Comparison of ENCODE assay signal across 8 cellular contexts in the genomic region with DNA sequence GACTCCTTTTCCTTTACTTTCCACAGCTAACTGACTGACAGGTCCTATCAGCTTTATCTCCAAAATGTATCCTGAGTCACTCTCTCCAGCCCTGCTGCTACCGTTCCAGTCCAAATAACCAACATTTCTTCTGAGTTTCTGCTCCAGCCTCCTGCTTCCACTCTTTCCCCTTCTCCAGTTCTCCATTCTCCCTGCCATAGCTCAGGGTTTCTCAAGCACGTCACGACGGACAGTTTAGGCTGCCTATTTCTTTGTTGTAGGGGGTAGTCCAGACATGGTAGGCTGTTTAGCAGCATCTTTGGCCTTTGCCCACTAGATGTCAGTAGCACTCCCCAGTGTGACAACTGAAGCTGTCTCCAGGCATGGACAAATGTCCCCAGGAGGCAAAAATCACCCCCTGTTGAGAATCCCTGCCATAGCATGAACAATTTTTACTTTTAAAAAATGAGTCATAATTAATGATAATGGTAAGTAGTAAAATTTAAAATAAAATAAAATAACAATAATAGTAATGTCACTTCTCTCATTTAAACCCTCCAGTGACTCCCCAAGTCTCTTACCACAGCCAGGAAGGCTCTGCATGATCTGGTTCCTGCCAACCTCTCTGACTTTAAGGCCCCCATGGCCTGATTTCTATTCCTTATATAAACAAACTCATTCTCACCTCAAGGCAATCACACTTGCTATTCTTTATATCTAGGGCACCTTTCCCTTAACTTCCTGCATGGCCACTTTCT.
A peak's percentile ranks its signal among the peaks of the same experiment; 100 is the strongest.
DNase-seq lines count a peak whose midpoint lies in the region; ATAC-seq and TF ChIP-seq lines count a peak whose summit lies in the region.

No MANE protein-coding gene starts in this region.

- no peak for TF ChIP-seq POLR2A in sigmoid colon (IDR thresholded peaks at IDR 0.05)

- H3K4me1 ChIP-seq in adipocyte (ENCODE audit: control insufficient read depth, insufficient read depth, low read length) (peaks cover 9% of the 10 kb centered on the region), right atrium auricular region (peaks cover 0 to 4% of the 10 kb centered on the region in 2 donors), sigmoid colon (no peaks in the 10 kb centered on the region)

- H3K36me3 ChIP-seq in adipocyte (ENCODE audit: control insufficient read depth, insufficient read depth, low read length, severe bottlenecking) (no peaks in the 10 kb centered on the region), right atrium auricular region (no peaks in the 10 kb centered on the region), sigmoid colon (no peaks in the 10 kb centered on the region)

- peak; percentile 96 for ATAC-seq in HG02642 (IDR thresholded peaks at IDR 0.05; ENCODE audit: poor library complexity, unreplicated experiment)

- intact Hi-C loops in sigmoid colon (cut with DNase I): no loop called here

- TF ChIP-seq EP300 in sigmoid colon (IDR thresholded peaks at IDR 0.05): no peak

- H3K27me3 ChIP-seq in adipocyte (replicated peaks; ENCODE audit: control insufficient read depth, insufficient read depth, low read length) (no peaks in the 10 kb centered on the region), right atrium auricular region (no peaks in the 10 kb centered on the region), sigmoid colon (no peaks in the 10 kb centered on the region)

- 9% methylated on average over 4 of the region's 4 CpGs for WGBS in sigmoid colon, 2 donors

- H3K4me3 ChIP-seq in adipocyte (ENCODE audit: low read length): peak overlapping the region; percentile 70
- no peak overlapping the region for H3K4me3 ChIP-seq in right atrium auricular region
- no peak overlapping the region for H3K4me3 ChIP-seq in sigmoid colon

- peak overlapping the region; percentile 37 for H3K9ac ChIP-seq in adipocyte (ENCODE audit: low read length)

- H3K27ac ChIP-seq in right atrium auricular region (no peak overlapping the region), sigmoid colon (no peak overlapping the region)

- TF ChIP-seq CTCF in right atrium auricular region (IDR thresholded peaks at IDR 0.05): peak; percentile 61 to 86
- peak; percentile 16 to 69 (median 45) for TF ChIP-seq CTCF in sigmoid colon (IDR thresholded peaks at IDR 0.05)

- H3K9me3 ChIP-seq in adipocyte (ENCODE audit: control insufficient read depth, low read length) (peaks cover 2% of the 10 kb centered on the region), right atrium auricular region (peaks cover 0 to 6% of the 10 kb centered on the region in 2 donors), sigmoid colon (no peaks in the 10 kb centered on the region)

- DNase-seq in SIG-M5 treated with dmso at 0.1 percent for 504 hours (lab: John Stamatoyannopoulos, UW; ENCODE audit: unreplicated experiment): peak; percentile 79
- DNase-seq in SIG-M5 (lab: John Stamatoyannopoulos, UW): no peak
- DNase-seq in NAMALWA (ENCODE audit: low spot score): peak; percentile 89
- peak; percentile 37 to 75 for DNase-seq in SW 1271 (lab: John Stamatoyannopoulos, UW)
- peak; percentile 81 for DNase-seq in adipocyte (ENCODE audit: low read depth)
- DNase-seq in right atrium auricular region (ENCODE audit: low spot score): peak; percentile 65
- DNase-seq in sigmoid colon: no peak

Comparison
In these comparisons a context has a peak if more than half of its experiments do, and no peak if none do; other contexts are left out.
1. DNase-seq: peak in SIG-M5 treated with dmso at 0.1 percent for 504 hours (single experiment), NAMALWA (single experiment), SW 1271 (2 of 2), adipocyte (single experiment) and right atrium auricular region (single experiment); none in SIG-M5 (single experiment) and sigmoid colon (single experiment).